ENCODE assay signal across 24 cellular contexts in genomic region chr6:119986934-119987549, GRCh38.
DNase-seq lines count a peak whose midpoint lies in the region; ATAC-seq, FAIRE-seq and TF ChIP-seq lines count a peak whose summit lies in the region.
"Had no signal": no experiment of that assay in that cellular context is flagged by ENCODE, and none has a peak within 500 bp of the region (broad histone marks: within the 10 kb centered on the region; RNA-seq: fewer than 3 reads in every experiment).

No MANE protein-coding gene starts in this region.

- POLR2A ChIA-PET in K562 (lab: Yijun Ruan, JAX) = interaction anchor here (0.6 to 0.7 kb wide), 2 partner anchors 19 to 639 kb away, joined by 3 to 5 read pairs; no protein-coding TSS in a partner anchor

- H3K27ac ChIP-seq in K562 (ENCODE audit: extremely low read depth, low read depth, low read length) (no peak overlapping the region), vagina (no peak overlapping the region)
- H3K27ac ChIP-seq: epithelial cell of prostate, HL-60, KMS-11, RWPE1 had no signal

- DNase-seq in ELR (ENCODE audit: low read depth) = peak; percentile 1
- DNase-seq in K562 (ENCODE audit: extremely low read depth in 1 of 4, low spot score in 3 of 4) = peak in 1 of 4 experiments; percentile 13
- no peak for DNase-seq in CD14-positive monocyte (ENCODE audit: low spot score)
- DNase-seq in vagina (ENCODE audit: extremely low spot score in 2 of 2) = no peak
- no peak for DNase-seq in NCI-H1694 (lab: John Stamatoyannopoulos, UW)
- DNase-seq: activated CD4-positive, alpha-beta T cell treated with anti-CD3 and anti-CD28 coated beads, Interleukin-2, amount 10 ng/mL, durations not matched to agents 7 days and 5 days; CD4-positive, alpha-beta memory T cell; cortex of kidney; DMS79 treated with DMSO at 0.1 percent for 48 hours; left ventricle myocardium superior; NCI-H1105; NCI-H2171; nucleus accumbens had no signal

- H3K27ac Mint-ChIP-seq in CD14-positive monocyte = no peak overlapping the region
- H3K27ac Mint-ChIP-seq: activated CD4-positive, alpha-beta T cell treated with anti-CD3 and anti-CD28 coated beads, Interleukin-2, amount 10 ng/mL, durations not matched to agents 7 days and 5 days; activated naive CD4-positive, alpha-beta T cell treated with anti-CD3 and anti-CD28 coated beads, Interleukin-2, amount 50 U/mL, for 72 hours; brain; CD4-positive, alpha-beta memory T cell had no signal

- intact Hi-C loops in K562 (cut with micrococcal nuclease) = no loop called here
- intact Hi-C loops in CD14-positive monocyte (cut with micrococcal nuclease) = no loop called here
- intact Hi-C loops in vagina (cut with DNase I) = no loop called here

- H3K79me2 ChIP-seq in K562 (ENCODE audit: control insufficient read depth, insufficient read depth, low read length) = no peaks in the 10 kb centered on the region

- 0% methylated on average over 3 of the region's 3 CpGs for WGBS in K562 (ENCODE audit: insufficient coverage, low coverage, missing lambda C conversion rate)

- peaks cover 0 to 1% (median 0%) of the 10 kb centered on the region in 3 donors for H3K27me3 Mint-ChIP-seq in CD14-positive monocyte (ENCODE audit: low read depth in 3 of 3)
- H3K27me3 Mint-ChIP-seq: activated CD4-positive, alpha-beta T cell treated with anti-CD3 and anti-CD28 coated beads, Interleukin-2, amount 10 ng/mL, durations not matched to agents 7 days and 5 days; brain had no signal

- peaks cover 6% of the 10 kb centered on the region for H3K4me1 Mint-ChIP-seq in CD14-positive monocyte
- H3K4me1 Mint-ChIP-seq: activated CD4-positive, alpha-beta T cell treated with anti-CD3 and anti-CD28 coated beads, Interleukin-2, amount 10 ng/mL, durations not matched to agents 7 days and 5 days; brain; CD4-positive, alpha-beta memory T cell had no signal

- no peak overlapping the region for H3K9ac ChIP-seq in K562 (ENCODE audit: insufficient read depth in 1 of 2, low read depth in 2 of 2, low read length in 2 of 2)
- H3K9ac ChIP-seq: KMS-11 had no signal

- no peak for TF ChIP-seq EP300 in K562 (IDR thresholded peaks at IDR 0.05; ENCODE audit: low read length)

- no peaks in the 10 kb centered on the region; a peak in 1 of 5 replicates for H3K4me1 ChIP-seq in K562 (replicated peaks in 1 of 2; ENCODE audit: control insufficient read depth in 2 of 2, insufficient read depth in 2 of 2, low read length in 2 of 2)
- no peaks in the 10 kb centered on the region for H3K4me1 ChIP-seq in vagina

- TF ChIP-seq RAD21 in K562 (CRISPR knock-in tag; conservative IDR thresholded peaks at IDR 0.05 in 1 of 2, IDR thresholded peaks at IDR 0.05 in 1 of 2) = no peak

- H3K4me3 ChIP-seq in K562 = no peak overlapping the region
- no peak overlapping the region for H3K4me3 ChIP-seq in vagina

- no peak overlapping the region for H3K4me2 ChIP-seq in K562 (ENCODE audit: insufficient read depth, low read length)
- H3K4me2 ChIP-seq: KMS-11 had no signal

- peaks cover 0 to 5% (median 0%) of the 10 kb centered on the region in 7 donors for H3K9me3 Mint-ChIP-seq in CD14-positive monocyte
- H3K9me3 Mint-ChIP-seq: activated CD4-positive, alpha-beta T cell treated with anti-CD3 and anti-CD28 coated beads, Interleukin-2, amount 10 ng/mL, durations not matched to agents 7 days and 5 days; activated naive CD4-positive, alpha-beta T cell treated with anti-CD3 and anti-CD28 coated beads, Interleukin-2, amount 50 U/mL, for 72 hours; brain; CD4-positive, alpha-beta memory T cell had no signal

- no TSS peak for BruUV-seq in K562 (replicated peaks; lab: Mats Ljungman, UMichigan)

- CTCF ChIA-PET in K562 (lab: Yijun Ruan, JAX; ENCODE audit: low intra/inter-chr PET ratio) = no interaction called here

- no peaks in the 10 kb centered on the region for H4K20me1 ChIP-seq in K562 (replicated peaks; ENCODE audit: control insufficient read depth, insufficient read depth, low read length)

- no peaks in the 10 kb centered on the region for H3K36me3 ChIP-seq in K562 (ENCODE audit: control insufficient read depth, insufficient read depth, low read length)
- H3K36me3 ChIP-seq in vagina = no peaks in the 10 kb centered on the region

- H3K27me3 ChIP-seq in K562 (ENCODE audit: control insufficient read depth in 2 of 2, insufficient read depth in 2 of 2, low read length in 2 of 2) (no peaks in the 10 kb centered on the region), vagina (no peaks in the 10 kb centered on the region)

- H3K36me3 Mint-ChIP-seq in CD14-positive monocyte = no peaks in the 10 kb centered on the region
- H3K36me3 Mint-ChIP-seq: activated naive CD4-positive, alpha-beta T cell treated with anti-CD3 and anti-CD28 coated beads, Interleukin-2, amount 50 U/mL, for 72 hours; brain; CD4-positive, alpha-beta memory T cell had no signal

- no peaks in the 10 kb centered on the region for H3K9me1 ChIP-seq in K562 (ENCODE audit: control insufficient read depth, insufficient read depth, low read length)

- in situ Hi-C loops in K562 (cut with MboI) = no loop called here

- H2AFZ ChIP-seq in K562 (ENCODE audit: low read depth, low read length) = no peak overlapping the region

- H3K9me3 ChIP-seq in K562 (replicated peaks; ENCODE audit: control insufficient read depth, insufficient read depth, low read depth, low read length) (no peaks in the 10 kb centered on the region), vagina (no peaks in the 10 kb centered on the region)

- ATAC-seq in GM18873 (IDR thresholded peaks at IDR 0.05; ENCODE audit: low FRiP score, unreplicated experiment) (peak; percentile 52), HG03103 (IDR thresholded peaks at IDR 0.05; ENCODE audit: low read depth, unreplicated experiment) (peak; percentile 48), K562 (peak; percentile 87), GM18519 (IDR thresholded peaks at IDR 0.05; ENCODE audit: low FRiP score, unreplicated experiment) (no peak)
- ATAC-seq: activated naive CD4-positive, alpha-beta T cell treated with anti-CD3 and anti-CD28 coated beads, Interleukin-2, amount 50 U/mL, for 72 hours; left ventricle myocardium superior; right cardiac atrium had no signal

- TF ChIP-seq POLR2A in K562 (conservative IDR thresholded peaks at IDR 0.05) (no peak), vagina (IDR thresholded peaks at IDR 0.05) (no peak)

- no peak overlapping the region for H3K4me3 Mint-ChIP-seq in CD14-positive monocyte
- H3K4me3 Mint-ChIP-seq: activated CD4-positive, alpha-beta T cell treated with anti-CD3 and anti-CD28 coated beads, Interleukin-2, amount 10 ng/mL, durations not matched to agents 7 days and 5 days; brain; CD4-positive, alpha-beta memory T cell had no signal

- peak; percentile 12 to 30 (median 29); a peak in 3 of 6 replicates for TF ChIP-seq CTCF in K562 (IDR thresholded peaks at IDR 0.05 in 2 of 3, conservative IDR thresholded peaks at IDR 0.05 in 1 of 3; ENCODE audit: insufficient read depth in 2 of 3, low read depth in 1 of 3, low read length in 3 of 3)
- TF ChIP-seq CTCF in CD14-positive monocyte (IDR thresholded peaks at IDR 0.05) = no peak
- no peak for TF ChIP-seq CTCF in vagina (IDR thresholded peaks at IDR 0.05)

- FAIRE-seq in K562 (lab: Jason Lieb, UNC) = no peak
- FAIRE-seq: urothelium cell line had no signal

TF ChIP-seq in K562, 482 proteins besides CTCF, POLR2A, EP300 and RAD21 (continues in another document):
- TF ChIP-seq, protein P1, sequence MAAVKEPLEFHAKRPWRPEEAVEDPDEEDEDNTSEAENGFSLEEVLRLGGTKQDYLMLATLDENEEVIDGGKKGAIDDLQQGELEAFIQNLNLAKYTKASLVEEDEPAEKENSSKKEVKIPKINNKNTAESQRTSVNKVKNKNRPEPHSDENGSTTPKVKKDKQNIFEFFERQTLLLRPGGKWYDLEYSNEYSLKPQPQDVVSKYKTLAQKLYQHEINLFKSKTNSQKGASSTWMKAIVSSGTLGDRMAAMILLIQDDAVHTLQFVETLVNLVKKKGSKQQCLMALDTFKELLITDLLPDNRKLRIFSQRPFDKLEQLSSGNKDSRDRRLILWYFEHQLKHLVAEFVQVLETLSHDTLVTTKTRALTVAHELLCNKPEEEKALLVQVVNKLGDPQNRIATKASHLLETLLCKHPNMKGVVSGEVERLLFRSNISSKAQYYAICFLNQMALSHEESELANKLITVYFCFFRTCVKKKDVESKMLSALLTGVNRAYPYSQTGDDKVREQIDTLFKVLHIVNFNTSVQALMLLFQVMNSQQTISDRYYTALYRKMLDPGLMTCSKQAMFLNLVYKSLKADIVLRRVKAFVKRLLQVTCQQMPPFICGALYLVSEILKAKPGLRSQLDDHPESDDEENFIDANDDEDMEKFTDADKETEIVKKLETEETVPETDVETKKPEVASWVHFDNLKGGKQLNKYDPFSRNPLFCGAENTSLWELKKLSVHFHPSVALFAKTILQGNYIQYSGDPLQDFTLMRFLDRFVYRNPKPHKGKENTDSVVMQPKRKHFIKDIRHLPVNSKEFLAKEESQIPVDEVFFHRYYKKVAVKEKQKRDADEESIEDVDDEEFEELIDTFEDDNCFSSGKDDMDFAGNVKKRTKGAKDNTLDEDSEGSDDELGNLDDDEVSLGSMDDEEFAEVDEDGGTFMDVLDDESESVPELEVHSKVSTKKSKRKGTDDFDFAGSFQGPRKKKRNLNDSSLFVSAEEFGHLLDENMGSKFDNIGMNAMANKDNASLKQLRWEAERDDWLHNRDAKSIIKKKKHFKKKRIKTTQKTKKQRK (IDR thresholded peaks at IDR 0.05; ENCODE audit: borderline replicate concordance, low read depth, low read length) = no peak
- TF ChIP-seq NFXL1 (CRISPR knock-in tag; IDR thresholded peaks at IDR 0.05) (no peak), JUND (IDR thresholded peaks at IDR 0.05; ENCODE audit: borderline replicate concordance, low read depth, low read length) (0 out of 2 replicates have a peak, but pooled peaks have one; percentile 14), JUND (tag; IDR thresholded peaks at IDR 0.05; ENCODE audit: borderline replicate concordance, low read depth, low read length) (no peak), RBM34 (IDR thresholded peaks at IDR 0.05; ENCODE audit: borderline replicate concordance, insufficient read depth, low read length) (no peak), ELK1 (CRISPR knock-in tag; IDR thresholded peaks at IDR 0.05) (no peak), ZNF347 (CRISPR knock-in tag; IDR thresholded peaks at IDR 0.05; ENCODE audit: low read depth) (no peak), FOSL1 (tag; conservative IDR thresholded peaks at IDR 0.05) (peak; percentile 55), NCOR1 (IDR thresholded peaks at IDR 0.05) (no peak), CEBPG (CRISPR knock-in tag; IDR thresholded peaks at IDR 0.05) (no peak), CEBPG (tag; conservative IDR thresholded peaks at IDR 0.05 in 1 of 2, IDR thresholded peaks at IDR 0.05 in 1 of 2) (peak; percentile 11 to 17; a peak in 1 of 4 replicates)

Comparison
In these comparisons a context has a peak if more than half of its experiments do, and no peak if none do; other contexts are left out.
1. CTCF ChIP-seq: peak in K562 (3 of 3); none in CD14-positive monocyte (single experiment) and vagina (0 of 3).